ENCODE assay signal across 14 cellular contexts in the genomic region with DNA sequence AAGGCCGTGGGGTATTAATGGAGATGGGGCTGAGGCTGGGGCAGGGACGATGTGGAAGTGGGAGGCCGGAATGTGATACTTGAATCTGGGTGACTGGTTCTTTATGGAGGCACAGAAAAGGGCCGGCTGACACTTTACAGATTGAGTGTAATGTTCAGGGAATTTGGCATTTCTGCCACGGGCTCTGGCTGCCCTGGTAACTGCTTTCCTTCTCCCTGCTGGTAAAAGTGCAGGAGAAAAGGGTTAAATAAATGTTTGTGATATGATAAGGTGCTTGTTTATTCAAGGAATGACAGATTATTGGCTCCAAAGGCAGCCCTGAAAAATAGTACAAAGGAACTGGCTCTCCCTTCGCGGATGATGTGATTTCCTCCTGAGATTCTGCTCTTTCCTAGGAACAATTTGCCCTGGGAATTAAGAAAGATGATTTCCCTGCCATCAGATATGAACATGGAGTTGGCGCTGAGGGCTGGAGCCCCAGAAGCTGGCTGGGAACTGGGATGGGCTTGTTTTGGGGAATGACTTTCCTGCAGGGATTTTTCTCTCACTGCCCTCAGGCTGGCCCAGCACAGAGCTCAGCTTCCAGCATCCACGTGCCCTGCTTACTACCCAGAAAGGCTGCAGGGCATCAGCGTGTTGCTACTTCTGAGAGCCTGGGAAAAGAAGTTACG. TPM values are rescaled to one million over a fixed set of nuclear protein-coding genes. Genes with fewer than 3 reads are reported as not detected.
DNase-seq lines count a peak whose midpoint lies in the region; ATAC-seq and TF ChIP-seq lines count a peak whose summit lies in the region.
"Had no signal": no experiment of that assay in that cellular context is flagged by ENCODE, and none has a peak within 500 bp of the region (broad histone marks: within the 10 kb centered on the region; RNA-seq: fewer than 3 reads in every experiment).

No MANE protein-coding gene starts in this region.

- H2AFZ ChIP-seq in neural cell (ENCODE audit: low read depth, low read length): no peak overlapping the region

- H3F3A ChIP-seq in neural cell (ENCODE audit: insufficient read depth, low read length, poor library complexity, severe bottlenecking): no peaks in the 10 kb centered on the region

- H4K20me1 ChIP-seq in neural cell (ENCODE audit: insufficient read depth): no peaks in the 10 kb centered on the region

- no peaks in the 10 kb centered on the region for H3K9me2 ChIP-seq in neural cell (ENCODE audit: insufficient read depth, low read length)

- H3K4me2 ChIP-seq in neural cell (ENCODE audit: low read length): no peak overlapping the region

- no peaks in the 10 kb centered on the region for H3K36me3 ChIP-seq in neural cell (ENCODE audit: insufficient read depth, low read length)

- ATAC-seq in HG03196 (IDR thresholded peaks at IDR 0.05; ENCODE audit: unreplicated experiment): no peak

- no peak overlapping the region for H3K9ac ChIP-seq in neural cell (ENCODE audit: low read length)

- H3K27ac ChIP-seq in RWPE1: peak overlapping the region; percentile 25; the same call in 1 of the 2 replicates
- no peak overlapping the region for H3K27ac ChIP-seq in neural cell (ENCODE audit: low read length)
- H3K27ac ChIP-seq in substantia nigra (ENCODE audit: low read depth, low read length, poor library complexity, severe bottlenecking): no peak overlapping the region

- no peak overlapping the region for H3K4me3 ChIP-seq in fibroblast of villous mesenchyme (ENCODE audit: low read depth, low read length)
- no peak overlapping the region for H3K4me3 ChIP-seq in neural cell (ENCODE audit: low read length)

- CTCF ChIA-PET in RWPE1 (lab: Yijun Ruan, JAX): no interaction called here

- TF ChIP-seq EP300 in neural cell (conservative IDR thresholded peaks at IDR 0.05; ENCODE audit: poor library complexity, severe bottlenecking): no peak

- peak; percentile 36 for DNase-seq in A172 (ENCODE audit: low spot score)
- DNase-seq in RWPE1 (ENCODE audit: low spot score): no peak
- peak; percentile 63 for DNase-seq in fibroblast of villous mesenchyme (ENCODE audit: low read depth)
- no peak for DNase-seq in Kasumi-1 (lab: John Stamatoyannopoulos, UW)
- DNase-seq in substantia nigra (lab: John Stamatoyannopoulos, UW): no peak
- DNase-seq in NCI-H345 (lab: John Stamatoyannopoulos, UW): no peak
- DNase-seq: activated CD4-positive, CD25-positive, alpha-beta regulatory T cell treated with anti-CD3 and anti-CD28 coated beads, Interleukin-2, amount 50 U/mL, for 72 hours; activated gamma-delta T cell; KG1; NCI-H2171 treated with DMSO at 0.1 percent for 48 hours; occipital lobe had no signal

- TF ChIP-seq CTCF in RWPE1 (conservative IDR thresholded peaks at IDR 0.05; ENCODE audit: low read depth): no peak
- no peak for TF ChIP-seq CTCF in fibroblast of villous mesenchyme (IDR thresholded peaks at IDR 0.05; ENCODE audit: insufficient read depth, low read depth, low read length)
- TF ChIP-seq CTCF in neural cell (IDR thresholded peaks at IDR 0.05; ENCODE audit: poor library complexity, severe bottlenecking): no peak

- POLR2A ChIA-PET in RWPE1 (lab: Yijun Ruan, JAX; ENCODE audit: low non-redundant PET): no interaction called here

- H3K27me3 ChIP-seq in neural cell (ENCODE audit: insufficient read depth, low read depth, low read length): no peaks in the 10 kb centered on the region

- H3K9me3 ChIP-seq in neural cell (ENCODE audit: low read length): no peaks in the 10 kb centered on the region

- no peaks in the 10 kb centered on the region for H3K79me2 ChIP-seq in neural cell (replicated peaks; ENCODE audit: insufficient read depth, low read length)

- no peak for TF ChIP-seq RAD21 in neural cell (conservative IDR thresholded peaks at IDR 0.05)

TF ChIP-seq in neural cell, 6 proteins besides CTCF, POLR2A, EP300 and RAD21:
- TF ChIP-seq, protein P1, sequence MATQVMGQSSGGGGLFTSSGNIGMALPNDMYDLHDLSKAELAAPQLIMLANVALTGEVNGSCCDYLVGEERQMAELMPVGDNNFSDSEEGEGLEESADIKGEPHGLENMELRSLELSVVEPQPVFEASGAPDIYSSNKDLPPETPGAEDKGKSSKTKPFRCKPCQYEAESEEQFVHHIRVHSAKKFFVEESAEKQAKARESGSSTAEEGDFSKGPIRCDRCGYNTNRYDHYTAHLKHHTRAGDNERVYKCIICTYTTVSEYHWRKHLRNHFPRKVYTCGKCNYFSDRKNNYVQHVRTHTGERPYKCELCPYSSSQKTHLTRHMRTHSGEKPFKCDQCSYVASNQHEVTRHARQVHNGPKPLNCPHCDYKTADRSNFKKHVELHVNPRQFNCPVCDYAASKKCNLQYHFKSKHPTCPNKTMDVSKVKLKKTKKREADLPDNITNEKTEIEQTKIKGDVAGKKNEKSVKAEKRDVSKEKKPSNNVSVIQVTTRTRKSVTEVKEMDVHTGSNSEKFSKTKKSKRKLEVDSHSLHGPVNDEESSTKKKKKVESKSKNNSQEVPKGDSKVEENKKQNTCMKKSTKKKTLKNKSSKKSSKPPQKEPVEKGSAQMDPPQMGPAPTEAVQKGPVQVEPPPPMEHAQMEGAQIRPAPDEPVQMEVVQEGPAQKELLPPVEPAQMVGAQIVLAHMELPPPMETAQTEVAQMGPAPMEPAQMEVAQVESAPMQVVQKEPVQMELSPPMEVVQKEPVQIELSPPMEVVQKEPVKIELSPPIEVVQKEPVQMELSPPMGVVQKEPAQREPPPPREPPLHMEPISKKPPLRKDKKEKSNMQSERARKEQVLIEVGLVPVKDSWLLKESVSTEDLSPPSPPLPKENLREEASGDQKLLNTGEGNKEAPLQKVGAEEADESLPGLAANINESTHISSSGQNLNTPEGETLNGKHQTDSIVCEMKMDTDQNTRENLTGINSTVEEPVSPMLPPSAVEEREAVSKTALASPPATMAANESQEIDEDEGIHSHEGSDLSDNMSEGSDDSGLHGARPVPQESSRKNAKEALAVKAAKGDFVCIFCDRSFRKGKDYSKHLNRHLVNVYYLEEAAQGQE (IDR thresholded peaks at IDR 0.05; ENCODE audit: borderline replicate concordance): peak; percentile 48
- no peak for TF ChIP-seq POLR2AphosphoS5 (IDR thresholded peaks at IDR 0.05)

RNA-seq across cellular contexts. Expression of gene CTAGE1, which starts 52.9 kb away (rescaled TPM):
- not detected in 2 replicates for total RNA-seq in A172 (2014; rRNA removed; shearing (Covaris generic))
- total RNA-seq in fibroblast of villous mesenchyme: 0.43 TPM in 1 of 2 replicates, not detected in the other
- polyA plus RNA-seq in neural cell: not detected in 2 replicates
- not detected in 2 replicates for polyA minus RNA-seq in neural cell
- total RNA-seq: occipital lobe had no signal
- polyA plus RNA-seq: thymus had no signal

Comparison
In these comparisons a context has a peak if more than half of its experiments do, and no peak if none do; other contexts are left out.
1. DNase-seq: peak in A172 (single experiment) and fibroblast of villous mesenchyme (single experiment); none in RWPE1 (single experiment), Kasumi-1 (0 of 2), substantia nigra (0 of 49) and NCI-H345 (single experiment).